14 cellular contexts compared by ENCODE assay signal in the genomic region with DNA sequence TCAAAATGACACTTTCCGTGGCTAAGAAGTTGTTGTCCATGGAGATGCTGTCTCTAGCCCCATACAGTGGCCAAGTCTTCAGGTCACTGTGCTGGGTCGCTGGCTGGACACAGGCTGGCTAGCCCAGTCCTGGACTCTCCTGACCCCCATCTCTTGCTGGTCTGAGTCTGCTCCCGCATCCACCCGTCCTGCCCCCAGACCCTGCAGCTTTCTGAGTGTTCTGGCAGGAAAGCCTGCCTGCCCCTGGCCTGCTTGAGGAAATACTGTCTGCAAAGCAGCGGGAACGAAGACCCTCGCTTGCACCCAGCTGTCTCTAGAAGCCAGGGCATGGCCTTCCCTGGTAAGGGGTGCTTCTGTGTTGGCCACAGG. TPM values are rescaled to one million over a fixed set of nuclear protein-coding genes. Genes with fewer than 3 reads are reported as not detected.
DNase-seq lines count a peak whose midpoint lies in the region; ATAC-seq and TF ChIP-seq lines count a peak whose summit lies in the region.
"Had no signal": no experiment of that assay in that cellular context is flagged by ENCODE, and none has a peak within 500 bp of the region (broad histone marks: within the 10 kb centered on the region; RNA-seq: fewer than 3 reads in every experiment).

No MANE protein-coding gene starts in this region.

- H3K4me1 Mint-ChIP-seq in activated T-cell treated with anti-CD3 and anti-CD28 coated beads, Interleukin-2, amount 50 U/mL, for 4 hours (ENCODE audit: low read depth): peaks cover 4% of the 10 kb centered on the region

- H3K9me3 Mint-ChIP-seq in activated T-cell treated with anti-CD3 and anti-CD28 coated beads, Interleukin-2, amount 50 U/mL, for 4 hours: no peaks in the 10 kb centered on the region
- H3K9me3 Mint-ChIP-seq: activated naive CD4-positive, alpha-beta T cell treated with anti-CD3 and anti-CD28 coated beads for 36 hours; stimulated activated naive CD8-positive, alpha-beta T cell treated with anti-CD3 and anti-CD28 coated beads, Interleukin-15, amount 100 ng/mL, for 72 hours had no signal

- peaks cover 0 to 16% (median 9%) of the 10 kb centered on the region in 7 donors for H3K27me3 ChIP-seq in heart right ventricle
- no peaks in the 10 kb centered on the region for H3K27me3 ChIP-seq in muscle layer of duodenum (ENCODE audit: low read depth, low read length)
- H3K27me3 ChIP-seq: Peyer's patch had no signal

- H3K4me1 ChIP-seq in heart right ventricle (peaks cover 0 to 59% (median 20%) of the 10 kb centered on the region in 9 donors), muscle layer of duodenum (ENCODE audit: control insufficient read depth in 1 of 2, insufficient read depth in 2 of 2, low read length in 2 of 2) (peaks cover 0 to 14% of the 10 kb centered on the region in 2 donors)

- peaks cover 38% of the 10 kb centered on the region for H3K27me3 Mint-ChIP-seq in activated T-cell treated with anti-CD3 and anti-CD28 coated beads, Interleukin-2, amount 50 U/mL, for 4 hours (ENCODE audit: low read depth)

- H3K36me3 Mint-ChIP-seq in activated T-cell treated with anti-CD3 and anti-CD28 coated beads, Interleukin-2, amount 50 U/mL, for 4 hours (ENCODE audit: insufficient read depth): no peaks in the 10 kb centered on the region

- H3K4me3 Mint-ChIP-seq in activated T-cell treated with anti-CD3 and anti-CD28 coated beads, Interleukin-2, amount 50 U/mL, for 4 hours: no peak overlapping the region
- H3K4me3 Mint-ChIP-seq: activated naive CD4-positive, alpha-beta T cell treated with anti-CD3 and anti-CD28 coated beads for 36 hours had no signal

- H3K9me3 ChIP-seq in heart right ventricle: no peaks in the 10 kb centered on the region
- H3K9me3 ChIP-seq in muscle layer of duodenum (ENCODE audit: control insufficient read depth in 1 of 2, low read length in 2 of 2): no peaks in the 10 kb centered on the region
- H3K9me3 ChIP-seq: Peyer's patch had no signal

- intact Hi-C loops in heart right ventricle (cut with DNase I) (loop anchor here in 3 of 10 donors (5.0 to 10.0 kb wide), 2 partner anchors 47 to 49 kb away; no protein-coding TSS in a partner anchor), Right ventricle myocardium superior (cut with DNase I) (loop anchor here (10.0 kb wide), 1 partner anchor 51 kb away; no protein-coding TSS in a partner anchor)

- no peak for ATAC-seq in heart right ventricle
- no peak for ATAC-seq in Right ventricle myocardium superior (ENCODE audit: poor library complexity)
- ATAC-seq in activated T-cell treated with anti-CD3 and anti-CD28 coated beads, Interleukin-2, amount 50 U/mL, for 4 hours: no peak
- no peak for ATAC-seq in HG02938 (IDR thresholded peaks at IDR 0.05; ENCODE audit: unreplicated experiment)
- no peak for ATAC-seq in GM21717 (IDR thresholded peaks at IDR 0.05; ENCODE audit: unreplicated experiment)
- ATAC-seq: stimulated activated naive CD8-positive, alpha-beta T cell treated with anti-CD3 and anti-CD28 coated beads, Interleukin-15, amount 100 ng/mL, for 72 hours had no signal

- no peaks in the 10 kb centered on the region for H3K36me3 ChIP-seq in heart right ventricle
- no peaks in the 10 kb centered on the region for H3K36me3 ChIP-seq in muscle layer of duodenum (ENCODE audit: control insufficient read depth in 1 of 2, insufficient read depth in 2 of 2, low read length in 2 of 2)
- H3K36me3 ChIP-seq: Peyer's patch had no signal

- H3K27ac ChIP-seq in heart right ventricle (peak overlapping the region in 6 of 10 donors; percentile 58 to 75 (median 67)), muscle layer of duodenum (ENCODE audit: low read length) (no peak overlapping the region)

- DNase-seq in heart right ventricle (no peak), Right ventricle myocardium superior (no peak), choroid plexus epithelial cell (ENCODE audit: low read depth) (no peak), NCI-H69 (lab: John Stamatoyannopoulos, UW) (no peak)
- DNase-seq in activated T-cell treated with anti-CD3 and anti-CD28 coated beads, Interleukin-2, amount 50 U/mL, for 4 hours: no peak
- DNase-seq: activated CD4-positive, CD25-positive, alpha-beta regulatory T cell treated with anti-CD3 and anti-CD28 coated beads, Interleukin-2, amount 50 U/mL, for 72 hours; activated naive CD4-positive, alpha-beta T cell treated with anti-CD3 and anti-CD28 coated beads for 36 hours; erythroblast; mesendoderm; stimulated activated naive CD8-positive, alpha-beta T cell treated with anti-CD3 and anti-CD28 coated beads, Interleukin-15, amount 100 ng/mL, for 72 hours had no signal

- WGBS in heart right ventricle, 2 donors: 54 to 58% methylated on average over 7 of the region's 7 CpGs

- TF ChIP-seq CTCF in heart right ventricle (IDR thresholded peaks at IDR 0.05) (no peak), choroid plexus epithelial cell (conservative IDR thresholded peaks at IDR 0.05; ENCODE audit: low read depth, low read length) (no peak)

- H3K4me3 ChIP-seq in heart right ventricle (peak overlapping the region in 9 of 10 donors; percentile 29 to 65 (median 57)), choroid plexus epithelial cell (ENCODE audit: low read depth, low read length) (peak overlapping the region; percentile 73), muscle layer of duodenum (ENCODE audit: low read depth in 1 of 2, low read length in 2 of 2) (peak overlapping the region; percentile 50)

RNA-seq across cellular contexts. Expression of a gene that starts 0.8 kb away (rescaled TPM):
- total RNA-seq in heart right ventricle (1 to 10 TPM; 2.2 to 9.3 (median 3.0) TPM), Right ventricle myocardium superior (5.2 TPM)
- polyA plus RNA-seq in heart right ventricle: 1 to 10 TPM; 1.5 to 2.5 TPM
- under 1 TPM; 0.08 to 0.63 (median 0.13) TPM for total RNA-seq in activated T-cell treated with anti-CD3 and anti-CD28 coated beads, Interleukin-2, amount 50 U/mL, for 4 hours
- total RNA-seq: activated naive CD4-positive, alpha-beta T cell treated with anti-CD3 and anti-CD28 coated beads for 36 hours had no signal
